ENCODE assay signal across 20 cellular contexts in the genomic region with DNA sequence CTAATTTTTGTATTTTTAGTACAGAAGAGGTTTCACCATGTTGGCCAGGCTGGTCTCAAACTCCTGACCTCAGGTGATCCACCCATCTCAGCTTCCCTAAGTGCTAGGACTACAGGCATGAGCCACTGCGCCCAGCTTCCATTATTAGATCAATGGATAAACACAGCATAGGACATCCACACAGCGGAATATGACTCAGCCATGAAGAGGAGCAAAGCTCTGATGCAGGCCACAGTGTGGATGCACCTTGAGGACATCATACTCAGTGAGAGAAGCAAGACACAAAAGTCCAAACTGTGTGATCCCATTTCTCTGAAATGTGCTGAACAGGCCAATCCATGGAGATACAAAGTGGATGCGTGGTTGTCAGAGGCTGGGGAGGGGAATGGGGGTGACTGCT. TPM values are rescaled to one million over a fixed set of nuclear protein-coding genes. Genes with fewer than 3 reads are reported as not detected.
DNase-seq lines count a peak whose midpoint lies in the region; ATAC-seq and TF ChIP-seq lines count a peak whose summit lies in the region.
"Had no signal": no experiment of that assay in that cellular context is flagged by ENCODE, and none has a peak within 500 bp of the region (broad histone marks: within the 10 kb centered on the region; RNA-seq: fewer than 3 reads in every experiment).

No MANE protein-coding gene starts in this region.

- POLR2A ChIA-PET in activated CD8-positive, alpha-beta T cell treated with anti-CD3 and anti-CD28 coated beads, Interleukin-2, amount 10 ng/mL, durations not matched to agents 7 days and 5 days (lab: Charles Lee) = no interaction called here
- POLR2A ChIA-PET in activated CD8-positive, alpha-beta T cell treated with anti-CD3 and anti-CD28 coated beads for 36 hours (lab: Charles Lee) = no interaction called here
- POLR2A ChIA-PET in CD4-positive, alpha-beta T cell (lab: Charles Lee) = interaction anchor here (1.1 kb wide), 1 partner anchor 33 kb away, joined by 3 read pairs; no protein-coding TSS in a partner anchor
- POLR2A ChIA-PET in HEK293 (lab: Yijun Ruan, JAX) = no interaction called here

- WGBS in lower leg skin, 2 donors = 94 to 99% methylated on average over 3 of the region's 3 CpGs

- no peak overlapping the region for H3K27ac ChIP-seq in CD4-positive, alpha-beta T cell (ENCODE audit: low read depth, low read length)
- H3K27ac ChIP-seq in HEK293 (ENCODE audit: extremely low read depth, low read depth, low read length) = no peak overlapping the region
- H3K27ac ChIP-seq: BLaER1 had no signal

- no peak overlapping the region for H3K4me3 Mint-ChIP-seq in activated CD8-positive, alpha-beta T cell treated with anti-CD3 and anti-CD28 coated beads, Interleukin-2, amount 10 ng/mL, durations not matched to agents 7 days and 5 days
- no peak overlapping the region for H3K4me3 Mint-ChIP-seq in activated CD8-positive, alpha-beta T cell treated with anti-CD3 and anti-CD28 coated beads for 36 hours
- peak overlapping the region; percentile 45 for H3K4me3 Mint-ChIP-seq in CD4-positive, alpha-beta T cell
- no peak overlapping the region for H3K4me3 Mint-ChIP-seq in dendritic cell treated with granulocyte-macrophage colony-stimulating factor and Interleukin-4, amounts not matched to agents 40 ng/mL and 50 ng/mL, for 4 days
- H3K4me3 Mint-ChIP-seq: CD14-positive monocyte; CD4-positive, CD25-positive, alpha-beta regulatory T cell; CD8-positive, alpha-beta T cell had no signal

- TF ChIP-seq POLR2A in lower leg skin (IDR thresholded peaks at IDR 0.05) = no peak

- peak overlapping the region; percentile 34 for H3K27ac Mint-ChIP-seq in activated CD8-positive, alpha-beta T cell treated with anti-CD3 and anti-CD28 coated beads, Interleukin-2, amount 10 ng/mL, durations not matched to agents 7 days and 5 days
- no peak overlapping the region for H3K27ac Mint-ChIP-seq in activated CD8-positive, alpha-beta T cell treated with anti-CD3 and anti-CD28 coated beads for 36 hours
- no peak overlapping the region for H3K27ac Mint-ChIP-seq in CD4-positive, alpha-beta T cell
- H3K27ac Mint-ChIP-seq in dendritic cell treated with granulocyte-macrophage colony-stimulating factor and Interleukin-4, amounts not matched to agents 40 ng/mL and 50 ng/mL, for 4 days = peak overlapping the region; percentile 41
- H3K27ac Mint-ChIP-seq: CD4-positive, CD25-positive, alpha-beta regulatory T cell; CD8-positive, alpha-beta T cell had no signal

- no peaks in the 10 kb centered on the region for H3K27me3 ChIP-seq in CD4-positive, alpha-beta T cell (ENCODE audit: control insufficient read depth, insufficient read depth, low read length)
- H3K27me3 ChIP-seq: BE2C, BLaER1 had no signal

- no peak for TF ChIP-seq CTCF in activated CD8-positive, alpha-beta T cell treated with anti-CD3 and anti-CD28 coated beads for 36 hours (IDR thresholded peaks at IDR 0.05)
- no peak for TF ChIP-seq CTCF in CD4-positive, alpha-beta T cell (IDR thresholded peaks at IDR 0.05)
- no peak for TF ChIP-seq CTCF in HEK293 (tag by site-specific recombination; IDR thresholded peaks at IDR 0.05)
- no peak for TF ChIP-seq CTCF in lower leg skin (IDR thresholded peaks at IDR 0.05)

- H3K9me3 ChIP-seq in CD4-positive, alpha-beta T cell (ENCODE audit: control insufficient read depth, low read length) = no peaks in the 10 kb centered on the region
- H3K9me3 ChIP-seq in HEK293 (ENCODE audit: control insufficient read depth, insufficient read depth, low read depth, low read length) = no peaks in the 10 kb centered on the region
- H3K9me3 ChIP-seq: BE2C, BLaER1, Caco-2 had no signal

- ATAC-seq in activated CD8-positive, alpha-beta T cell treated with anti-CD3 and anti-CD28 coated beads, Interleukin-2, amount 10 ng/mL, durations not matched to agents 7 days and 5 days = no peak
- no peak for ATAC-seq in activated CD8-positive, alpha-beta T cell treated with anti-CD3 and anti-CD28 coated beads for 36 hours
- no peak for ATAC-seq in CD4-positive, alpha-beta T cell (ENCODE audit: poor library complexity)
- no peak for ATAC-seq in GM21381 (IDR thresholded peaks at IDR 0.05; ENCODE audit: unreplicated experiment)
- ATAC-seq: CD8-positive, alpha-beta T cell had no signal

- no peak for DNase-seq in activated CD8-positive, alpha-beta T cell treated with anti-CD3 and anti-CD28 coated beads, Interleukin-2, amount 10 ng/mL, durations not matched to agents 7 days and 5 days
- DNase-seq in activated CD8-positive, alpha-beta T cell treated with anti-CD3 and anti-CD28 coated beads for 36 hours = no peak
- no peak for DNase-seq in CD4-positive, alpha-beta T cell
- no peak for DNase-seq in NCI-H69 (lab: John Stamatoyannopoulos, UW)
- DNase-seq in lower leg skin (ENCODE audit: low spot score in 2 of 2) = no peak
- DNase-seq: 8988T; ACHN; BE2C; C1 segment of cervical spinal cord; Caco-2; Calu3; CD4-positive, CD25-positive, alpha-beta regulatory T cell; CD8-positive, alpha-beta T cell; DMS79 treated with DMSO at 0.1 percent for 48 hours; GF-D8 had no signal

- H3K4me1 Mint-ChIP-seq in activated CD8-positive, alpha-beta T cell treated with anti-CD3 and anti-CD28 coated beads, Interleukin-2, amount 10 ng/mL, durations not matched to agents 7 days and 5 days (ENCODE audit: low read depth) = peaks cover 49% of the 10 kb centered on the region
- peaks cover 30% of the 10 kb centered on the region for H3K4me1 Mint-ChIP-seq in activated CD8-positive, alpha-beta T cell treated with anti-CD3 and anti-CD28 coated beads for 36 hours (ENCODE audit: low read depth)
- peaks cover 27% of the 10 kb centered on the region for H3K4me1 Mint-ChIP-seq in CD4-positive, alpha-beta T cell (ENCODE audit: low read depth)
- peaks cover 54% of the 10 kb centered on the region for H3K4me1 Mint-ChIP-seq in dendritic cell treated with granulocyte-macrophage colony-stimulating factor and Interleukin-4, amounts not matched to agents 40 ng/mL and 50 ng/mL, for 4 days (ENCODE audit: low read depth)

- no peaks in the 10 kb centered on the region for H3K27me3 Mint-ChIP-seq in activated CD8-positive, alpha-beta T cell treated with anti-CD3 and anti-CD28 coated beads, Interleukin-2, amount 10 ng/mL, durations not matched to agents 7 days and 5 days (ENCODE audit: low read depth)
- H3K27me3 Mint-ChIP-seq in activated CD8-positive, alpha-beta T cell treated with anti-CD3 and anti-CD28 coated beads for 36 hours = no peaks in the 10 kb centered on the region
- H3K27me3 Mint-ChIP-seq in CD4-positive, alpha-beta T cell = no peaks in the 10 kb centered on the region
- no peaks in the 10 kb centered on the region for H3K27me3 Mint-ChIP-seq in dendritic cell treated with granulocyte-macrophage colony-stimulating factor and Interleukin-4, amounts not matched to agents 40 ng/mL and 50 ng/mL, for 4 days
- H3K27me3 Mint-ChIP-seq: CD4-positive, CD25-positive, alpha-beta regulatory T cell had no signal

- H3K4me3 ChIP-seq in HEK293 (ENCODE audit: low read depth, low read length) (no peak overlapping the region), lower leg skin (ENCODE audit: low read depth, poor library complexity, severe bottlenecking) (no peak overlapping the region)
- H3K4me3 ChIP-seq: BLaER1 had no signal

- H3K36me3 ChIP-seq in HEK293 (ENCODE audit: control insufficient read depth in 2 of 2, insufficient read depth in 1 of 2, low read length in 2 of 2) = no peaks in the 10 kb centered on the region
- H3K36me3 ChIP-seq: BE2C, BLaER1 had no signal

- intact Hi-C loops in activated CD8-positive, alpha-beta T cell treated with anti-CD3 and anti-CD28 coated beads for 36 hours (cut with micrococcal nuclease) = no loop called here
- intact Hi-C loops in CD4-positive, alpha-beta T cell (cut with DNase I, micrococcal nuclease) = no loop called here
- intact Hi-C loops in dendritic cell treated with granulocyte-macrophage colony-stimulating factor and Interleukin-4, amounts not matched to agents 40 ng/mL and 50 ng/mL, for 4 days (cut with micrococcal nuclease) = no loop called here
- intact Hi-C loops in lower leg skin (cut with DNase I; ENCODE audit: low total_unique reads) = no loop called here

- no peaks in the 10 kb centered on the region for H3K9me3 Mint-ChIP-seq in activated CD8-positive, alpha-beta T cell treated with anti-CD3 and anti-CD28 coated beads, Interleukin-2, amount 10 ng/mL, durations not matched to agents 7 days and 5 days (ENCODE audit: insufficient read depth)
- no peaks in the 10 kb centered on the region for H3K9me3 Mint-ChIP-seq in activated CD8-positive, alpha-beta T cell treated with anti-CD3 and anti-CD28 coated beads for 36 hours
- H3K9me3 Mint-ChIP-seq in CD4-positive, alpha-beta T cell = no peaks in the 10 kb centered on the region
- H3K9me3 Mint-ChIP-seq in dendritic cell treated with granulocyte-macrophage colony-stimulating factor and Interleukin-4, amounts not matched to agents 40 ng/mL and 50 ng/mL, for 4 days = no peaks in the 10 kb centered on the region
- H3K9me3 Mint-ChIP-seq: CD8-positive, alpha-beta T cell had no signal

- H3K4me1 ChIP-seq in HEK293 (ENCODE audit: control insufficient read depth, insufficient read depth, low read length) = no peaks in the 10 kb centered on the region; the same call in 1 of the 2 replicates
- H3K4me1 ChIP-seq: BE2C, Caco-2 had no signal

- CTCF ChIA-PET in activated CD8-positive, alpha-beta T cell treated with anti-CD3 and anti-CD28 coated beads, Interleukin-2, amount 10 ng/mL, durations not matched to agents 7 days and 5 days (lab: Charles Lee) = no interaction called here
- CTCF ChIA-PET in activated CD8-positive, alpha-beta T cell treated with anti-CD3 and anti-CD28 coated beads for 36 hours (lab: Charles Lee) = no interaction called here
- CTCF ChIA-PET in CD4-positive, alpha-beta T cell (lab: Charles Lee) = no interaction called here
- CTCF ChIA-PET in HEK293 (lab: Yijun Ruan, JAX) = no interaction called here

- H3K36me3 Mint-ChIP-seq in activated CD8-positive, alpha-beta T cell treated with anti-CD3 and anti-CD28 coated beads, Interleukin-2, amount 10 ng/mL, durations not matched to agents 7 days and 5 days (ENCODE audit: low read depth) = no peaks in the 10 kb centered on the region
- H3K36me3 Mint-ChIP-seq in activated CD8-positive, alpha-beta T cell treated with anti-CD3 and anti-CD28 coated beads for 36 hours (ENCODE audit: low read depth) = no peaks in the 10 kb centered on the region
- peaks cover 3% of the 10 kb centered on the region for H3K36me3 Mint-ChIP-seq in CD4-positive, alpha-beta T cell (ENCODE audit: low read depth)
- H3K36me3 Mint-ChIP-seq in dendritic cell treated with granulocyte-macrophage colony-stimulating factor and Interleukin-4, amounts not matched to agents 40 ng/mL and 50 ng/mL, for 4 days (ENCODE audit: low read depth) = no peaks in the 10 kb centered on the region
- H3K36me3 Mint-ChIP-seq: CD14-positive monocyte; CD4-positive, CD25-positive, alpha-beta regulatory T cell; CD8-positive, alpha-beta T cell had no signal

RNA-seq across cellular contexts. Expression of gene ZBTB7A, which starts 4.9 kb away (rescaled TPM):
- 10 to 100 TPM; 59.1 to 63.1 TPM for total RNA-seq in activated CD8-positive, alpha-beta T cell treated with anti-CD3 and anti-CD28 coated beads, Interleukin-2, amount 10 ng/mL, durations not matched to agents 7 days and 5 days
- 10 to 100 TPM; 46.6 TPM for total RNA-seq in activated CD8-positive, alpha-beta T cell treated with anti-CD3 and anti-CD28 coated beads for 36 hours
- 10 to 100 TPM; 44.2 to 47.2 TPM for total RNA-seq in CD4-positive, alpha-beta T cell
- 100 to 1,000 TPM; 138 to 162 (median 152) TPM for total RNA-seq in lower leg skin

RNA-seq across cellular contexts. Expression of gene MAP2K2, which starts 52.3 kb away (rescaled TPM):
- 100 to 1,000 TPM; 218 to 234 TPM for total RNA-seq in activated CD8-positive, alpha-beta T cell treated with anti-CD3 and anti-CD28 coated beads, Interleukin-2, amount 10 ng/mL, durations not matched to agents 7 days and 5 days
- total RNA-seq in activated CD8-positive, alpha-beta T cell treated with anti-CD3 and anti-CD28 coated beads for 36 hours = 100 to 1,000 TPM; 141 to 145 TPM
- 10 to 100 TPM; 72.7 to 77.6 TPM for total RNA-seq in CD4-positive, alpha-beta T cell
- 100 to 1,000 TPM in 3 of 4 donors, 10 to 100 TPM in 1; 89.0 to 111 (median 106) TPM for total RNA-seq in lower leg skin

Comparison
In these comparisons a context has a peak if more than half of its experiments do, and no peak if none do; other contexts are left out.
1. H3K27ac Mint-ChIP-seq: peak in activated CD8-positive, alpha-beta T cell treated with anti-CD3 and anti-CD28 coated beads, Interleukin-2, amount 10 ng/mL, durations not matched to agents 7 days and 5 days (single experiment) and dendritic cell treated with granulocyte-macrophage colony-stimulating factor and Interleukin-4, amounts not matched to agents 40 ng/mL and 50 ng/mL, for 4 days (single experiment); none in activated CD8-positive, alpha-beta T cell treated with anti-CD3 and anti-CD28 coated beads for 36 hours (single experiment) and CD4-positive, alpha-beta T cell (single experiment).